19 cellular contexts compared by ENCODE assay signal in the genomic region with DNA sequence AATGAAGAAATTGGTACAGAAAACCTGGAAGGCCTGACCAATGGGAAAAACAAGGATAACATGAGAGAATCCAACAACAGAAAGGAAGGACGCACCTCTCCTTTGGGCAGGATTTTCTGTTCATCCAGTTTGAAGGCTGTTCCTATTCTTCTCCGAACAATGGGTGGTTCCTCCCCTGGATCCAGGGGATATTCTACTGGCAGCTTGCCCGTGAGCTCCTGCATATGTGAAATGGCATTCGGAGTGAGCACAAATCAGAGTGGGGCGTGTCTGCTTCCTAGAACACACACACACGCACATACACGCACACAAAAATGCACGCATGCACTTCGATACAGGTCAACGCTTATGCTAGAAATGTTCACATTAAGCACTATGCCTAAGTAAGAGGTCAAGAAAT.
"Had no signal": no experiment of that assay in that cellular context is flagged by ENCODE, and none has a peak within 500 bp of the region (broad histone marks: within the 10 kb centered on the region; RNA-seq: fewer than 3 reads in every experiment).

No MANE protein-coding gene starts in this region.

- H3K4me3 ChIP-seq: cardiac muscle cell, gastrocnemius medialis, mucosa of descending colon, tibial nerve, vagina had no signal

- H3K9me3 Mint-ChIP-seq: dendritic cell treated with granulocyte-macrophage colony-stimulating factor and Interleukin-4, amounts not matched to agents 40 ng/mL and 50 ng/mL, for 4 days; effector memory CD8-positive, alpha-beta T cell; memory B cell; naive thymus-derived CD4-positive, alpha-beta T cell had no signal

- H3K27ac Mint-ChIP-seq: activated naive CD8-positive, alpha-beta T cell; dendritic cell treated with granulocyte-macrophage colony-stimulating factor and Interleukin-4, amounts not matched to agents 40 ng/mL and 50 ng/mL, for 4 days; effector memory CD8-positive, alpha-beta T cell; memory B cell; naive thymus-derived CD4-positive, alpha-beta T cell had no signal

- H3K36me3 ChIP-seq: cardiac muscle cell had no signal

- H3K4me1 Mint-ChIP-seq: memory B cell; naive thymus-derived CD4-positive, alpha-beta T cell had no signal

- H3K27me3 Mint-ChIP-seq: activated naive CD8-positive, alpha-beta T cell; dendritic cell treated with granulocyte-macrophage colony-stimulating factor and Interleukin-4, amounts not matched to agents 40 ng/mL and 50 ng/mL, for 4 days; effector memory CD8-positive, alpha-beta T cell; memory B cell; naive thymus-derived CD4-positive, alpha-beta T cell had no signal

- H3K27ac ChIP-seq: cardiac muscle cell, gastrocnemius medialis, vagina had no signal

- H3K9me3 ChIP-seq: gastrocnemius medialis, mucosa of descending colon, tibial nerve, vagina had no signal

- DNase-seq: activated CD4-positive, alpha-beta T cell treated with anti-CD3 and anti-CD28 coated beads, Interleukin-2, amount 50 U/mL, for 4 hours; activated CD4-positive, CD25-positive, alpha-beta regulatory T cell treated with anti-CD3 and anti-CD28 coated beads, Interleukin-2, amount 50 U/mL, for 72 hours; activated gamma-delta T cell; effector memory CD8-positive, alpha-beta T cell; gastrocnemius medialis; head of caudate nucleus; kidney glomerular epithelial cell; left ventricle myocardium superior; mucosa of descending colon; naive thymus-derived CD4-positive, alpha-beta T cell; stimulated activated CD4-positive, alpha-beta T cell treated with anti-CD3 and anti-CD28 coated beads, Interleukin-2, amount 100 ng/mL, for 24 hours; stimulated activated naive CD8-positive, alpha-beta T cell treated with anti-CD3 and anti-CD28 coated beads, Interleukin-15, Interleukin-2, amounts not matched to agents 100 U/mL and 50 U/mL, for 24 hours; substantia nigra had no signal

- ATAC-seq: effector memory CD8-positive, alpha-beta T cell; gastrocnemius medialis; left ventricle myocardium superior; mucosa of descending colon; naive thymus-derived CD4-positive, alpha-beta T cell; stimulated activated naive CD8-positive, alpha-beta T cell treated with anti-CD3 and anti-CD28 coated beads, Interleukin-15, Interleukin-2, amounts not matched to agents 100 U/mL and 50 U/mL, for 24 hours had no signal

- H3K4me3 Mint-ChIP-seq: activated naive CD8-positive, alpha-beta T cell; dendritic cell treated with granulocyte-macrophage colony-stimulating factor and Interleukin-4, amounts not matched to agents 40 ng/mL and 50 ng/mL, for 4 days; effector memory CD8-positive, alpha-beta T cell; memory B cell; naive thymus-derived CD4-positive, alpha-beta T cell had no signal

- H3K27me3 ChIP-seq: cardiac muscle cell, gastrocnemius medialis, tibial nerve, vagina had no signal
